In genomic region chr3:171858770-171859169, GRCh38 we compare ENCODE assay signal across 14 cellular contexts. TPM values are rescaled to one million over a fixed set of nuclear protein-coding genes. Genes with fewer than 3 reads are reported as not detected.
"Had no signal": no experiment of that assay in that cellular context is flagged by ENCODE, and none has a peak within 500 bp of the region (broad histone marks: within the 10 kb centered on the region; RNA-seq: fewer than 3 reads in every experiment).

No MANE protein-coding gene starts in this region.

RNA-seq across cellular contexts. Expression of gene TMEM212, which starts 15.6 kb away (rescaled TPM):
- total RNA-seq: activated B cell treated with CpG ODN at 0.5 μM for 24 hours; activated CD4-positive, alpha-beta memory T cell treated with anti-CD3 and anti-CD28 coated beads for 36 hours; activated CD4-positive, alpha-beta memory T cell treated with anti-CD3 and anti-CD28 coated beads, Interleukin-2, amount 10 ng/mL, durations not matched to agents 7 days and 5 days; activated CD4-positive, alpha-beta T cell treated with anti-CD3 and anti-CD28 coated beads for 36 hours; activated CD4-positive, alpha-beta T cell treated with anti-CD3 and anti-CD28 coated beads, Interleukin-2, amount 10 ng/mL, durations not matched to agents 24 days and 14 days; activated CD4-positive, alpha-beta T cell treated with anti-CD3 and anti-CD28 coated beads, Interleukin-2, amount 10 ng/mL, durations not matched to agents 7 days and 5 days; activated CD8-positive, alpha-beta memory T cell treated with anti-CD3 and anti-CD28 coated beads for 36 hours; activated CD8-positive, alpha-beta memory T cell treated with anti-CD3 and anti-CD28 coated beads, Interleukin-2, amount 10 ng/mL, durations not matched to agents 7 days and 5 days; activated CD8-positive, alpha-beta T cell treated with anti-CD3 and anti-CD28 coated beads for 36 hours; activated CD8-positive, alpha-beta T cell treated with anti-CD3 and anti-CD28 coated beads, Interleukin-2, amount 10 ng/mL, durations not matched to agents 7 days and 5 days; T-helper 1 cell treated with Interleukin-12 subunit alpha and Interleukin-12 subunit beta and Interleukin-4 antibody, amounts not matched to agents 30 ng/mL and 1 ng/mL, for 36 hours; T-helper 17 cell; T-helper 2 cell treated with Interferon-gamma antibody and Interleukin-4, amounts not matched to agents 100 ng/mL and 5 ng/mL, for 36 hours; WTC11 had no signal

RNA-seq across cellular contexts. Expression of gene PLD1, which starts 48.5 kb away (rescaled TPM):
- total RNA-seq: activated B cell treated with CpG ODN at 0.5 μM for 24 hours had no signal
